Comparison of ENCODE assay signal across 30 cellular contexts in genomic region chr4:159008671-159009070, GRCh38.
"Had no signal": no experiment of that assay in that cellular context is flagged by ENCODE, and none has a peak within 500 bp of the region (broad histone marks: within the 10 kb centered on the region; RNA-seq: fewer than 3 reads in every experiment).

No MANE protein-coding gene starts in this region.

- H3K36me3 ChIP-seq: MG63 had no signal

- H3K4me3 ChIP-seq: MG63 had no signal

- H3K9me3 ChIP-seq: MG63 had no signal

- H3K27me3 ChIP-seq: MG63 had no signal

- DNase-seq: MG63, MM.1S, MV-4-11, NCI-H1048, NCI-H1092, NCI-H1105, NCI-H1105 treated with DMSO at 0.1 percent for 48 hours, NCI-H1417 treated with DMSO at 0.1 percent for 48 hours, NCI-H1436 treated with DMSO at 0.1 percent for 48 hours, NCI-H146, NCI-H1694, NCI-H1694 treated with DMSO at 0.1 percent for 48 hours, NCI-H187, NCI-H187 treated with DMSO at 0.1 percent for 48 hours, NCI-H1930, NCI-H2081, NCI-H2081 treated with DMSO at 0.1 percent for 48 hours, NCI-H2107, NCI-H2171, NCI-H2171 treated with DMSO at 0.1 percent for 48 hours, NCI-H2227 treated with DMSO at 0.1 percent for 48 hours, NCI-H226, NCI-H345, NCI-H446, NCI-H446 treated with DMSO at 0.1 percent for 48 hours, NCI-H510A, NCI-H510A treated with DMSO at 0.1 percent for 48 hours, NCI-H524, NCI-H524 treated with DMSO at 0.1 percent for 48 hours, NCI-H526 had no signal
